Comparison of ENCODE assay signal across 8 cellular contexts in the genomic region with DNA sequence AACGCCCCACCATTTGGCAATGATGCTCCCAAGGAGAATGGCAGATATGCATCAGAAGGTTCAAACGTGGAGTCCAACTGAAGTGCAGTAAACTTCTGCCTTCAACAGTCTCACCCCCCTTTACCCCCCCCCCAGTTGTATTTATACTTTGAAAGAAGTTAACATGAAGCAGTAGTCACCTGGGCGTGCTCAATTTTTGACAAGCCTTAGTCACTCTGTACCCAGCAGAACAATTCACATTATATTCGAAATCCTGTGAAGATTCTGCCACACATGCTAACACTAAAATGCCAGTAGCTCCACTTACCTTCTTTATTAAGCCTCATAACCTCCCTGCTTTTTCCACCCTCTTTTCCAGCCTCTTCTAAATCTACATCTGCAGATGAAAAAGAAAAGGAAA. TPM values are rescaled to one million over a fixed set of nuclear protein-coding genes. Genes with fewer than 3 reads are reported as not detected.
DNase-seq lines count a peak whose midpoint lies in the region; ATAC-seq and TF ChIP-seq lines count a peak whose summit lies in the region.

No MANE protein-coding gene starts in this region.

- H3K4me3 Mint-ChIP-seq in activated T-cell treated with anti-CD3 and anti-CD28 coated beads, Interleukin-2, amount 50 U/mL, for 72 hours: peak overlapping the region; percentile 96 to 99

- H3K4me1 ChIP-seq in body of pancreas: peaks cover 26% of the 10 kb centered on the region
- peaks cover 25% of the 10 kb centered on the region for H3K4me1 ChIP-seq in lower lobe of right lung
- H3K4me1 ChIP-seq in tibial artery: peaks cover 0 to 27% (median 17%) of the 10 kb centered on the region in 4 donors

- H3K27ac ChIP-seq in body of pancreas (peak overlapping the region in 2 of 4 donors; percentile 66 to 87), lower lobe of right lung (peak overlapping the region; percentile 87), tibial artery (peak overlapping the region; percentile 82 to 92)

- H3K4me3 ChIP-seq in body of pancreas (peak overlapping the region; percentile 64 to 75), lower lobe of right lung (peak overlapping the region; percentile 80), tibial artery (peak overlapping the region; percentile 87 to 94)

- no peak for ATAC-seq in activated T-cell treated with anti-CD3 and anti-CD28 coated beads, Interleukin-2, amount 50 U/mL, for 72 hours (replicated peaks in 1 of 2)
- ATAC-seq in body of pancreas (no peak), lower lobe of right lung (no peak)

- no peaks in the 10 kb centered on the region for H3K27me3 ChIP-seq in body of pancreas
- no peaks in the 10 kb centered on the region for H3K27me3 ChIP-seq in lower lobe of right lung (ENCODE audit: low read depth)
- no peaks in the 10 kb centered on the region for H3K27me3 ChIP-seq in tibial artery

- H3K9me3 ChIP-seq in body of pancreas: no peaks in the 10 kb centered on the region
- no peaks in the 10 kb centered on the region for H3K9me3 ChIP-seq in lower lobe of right lung
- no peaks in the 10 kb centered on the region for H3K9me3 ChIP-seq in tibial artery

- no peak for DNase-seq in activated T-cell treated with anti-CD3 and anti-CD28 coated beads, Interleukin-2, amount 50 U/mL, for 72 hours
- DNase-seq in activated T-cell treated with anti-CD3 and anti-CD28 coated beads for 4 hours (no peak), body of pancreas (no peak), lower lobe of right lung (no peak), tibial artery (no peak), glomerular visceral epithelial cell (ENCODE audit: extremely low spot score) (no peak), HPDE6-E6E7 (ENCODE audit: extremely low spot score) (no peak), NK-92 (lab: John Stamatoyannopoulos, UW; ENCODE audit: unreplicated experiment) (no peak)

- TF ChIP-seq CTCF in body of pancreas (IDR thresholded peaks at IDR 0.05) (no peak), lower lobe of right lung (IDR thresholded peaks at IDR 0.05) (no peak), tibial artery (IDR thresholded peaks at IDR 0.05) (no peak)

- no peaks in the 10 kb centered on the region for H3K9me3 Mint-ChIP-seq in activated T-cell treated with anti-CD3 and anti-CD28 coated beads, Interleukin-2, amount 50 U/mL, for 72 hours

- intact Hi-C loops in body of pancreas (cut with DNase I) (no loop called here), lower lobe of right lung (cut with DNase I) (no loop called here), tibial artery (cut with DNase I; ENCODE audit: low total_unique reads) (loop anchor here (10.0 kb wide), 1 partner anchor 169 kb away; no protein-coding TSS in a partner anchor)

- no peak for TF ChIP-seq POLR2A in body of pancreas (IDR thresholded peaks at IDR 0.05)

- H3K4me1 Mint-ChIP-seq in activated T-cell treated with anti-CD3 and anti-CD28 coated beads, Interleukin-2, amount 50 U/mL, for 72 hours (ENCODE audit: low read depth): peaks cover 65% of the 10 kb centered on the region

- H3K36me3 ChIP-seq in body of pancreas (replicated peaks in 1 of 2; ENCODE audit: insufficient read depth in 1 of 2, low read depth in 2 of 2): no peaks in the 10 kb centered on the region
- H3K36me3 ChIP-seq in lower lobe of right lung: no peaks in the 10 kb centered on the region
- H3K36me3 ChIP-seq in tibial artery: no peaks in the 10 kb centered on the region

- 44 to 50% methylated on average over 4 of the region's 4 CpGs for WGBS in body of pancreas, 2 donors

- H3K36me3 Mint-ChIP-seq in activated T-cell treated with anti-CD3 and anti-CD28 coated beads, Interleukin-2, amount 50 U/mL, for 72 hours (ENCODE audit: insufficient read depth in 2 of 2): peaks cover 0 to 3% of the 10 kb centered on the region in 2 donors

- H3K27me3 Mint-ChIP-seq in activated T-cell treated with anti-CD3 and anti-CD28 coated beads, Interleukin-2, amount 50 U/mL, for 72 hours (ENCODE audit: low read depth): peaks cover 22% of the 10 kb centered on the region

- H3K27ac Mint-ChIP-seq in activated T-cell treated with anti-CD3 and anti-CD28 coated beads, Interleukin-2, amount 50 U/mL, for 72 hours: peak overlapping the region; percentile 48

RNA-seq across cellular contexts. Expression of a gene that starts 0.9 kb away (rescaled TPM):
- total RNA-seq in activated T-cell treated with anti-CD3 and anti-CD28 coated beads, Interleukin-2, amount 50 U/mL, for 72 hours: 10 to 100 TPM; 11.6 to 12.5 TPM
- total RNA-seq in body of pancreas (1 to 10 TPM; 6.6 to 8.0 TPM), lower lobe of right lung (17.7 TPM)
